ENCODE assay signal across 8 cellular contexts in genomic region chr5:124628721-124629596, GRCh38.
DNase-seq lines count a peak whose midpoint lies in the region; ATAC-seq and TF ChIP-seq lines count a peak whose summit lies in the region.

No MANE protein-coding gene starts in this region.

- H3K4me1 Mint-ChIP-seq in nephron progenitor cell: peaks cover 75% of the 10 kb centered on the region

- H3K36me3 ChIP-seq in transverse colon: no peaks in the 10 kb centered on the region

- TF ChIP-seq POLR2A in NB4 (IDR thresholded peaks at IDR 0.05; ENCODE audit: extremely low read depth, insufficient read length): no peak
- no peak for TF ChIP-seq POLR2A in transverse colon (IDR thresholded peaks at IDR 0.05)

- TF ChIP-seq CTCF in NB4 (IDR thresholded peaks at IDR 0.05; ENCODE audit: low read depth, low read length) (no peak), dorsolateral prefrontal cortex (IDR thresholded peaks at IDR 0.05 in 54 of 56, conservative IDR thresholded peaks at IDR 0.05 in 2 of 56; ENCODE audit: low read depth in 1 of 56, partially characterized antibody in 56 of 56) (no peak), nephron progenitor cell (IDR thresholded peaks at IDR 0.05) (no peak), transverse colon (IDR thresholded peaks at IDR 0.05) (no peak)

- 85% methylated on average over 16 of the region's 17 CpGs; no CpG with 5 or more reads in 1 of the 2 donors for WGBS in transverse colon (ENCODE audit: low coverage in 1 of 2), 2 donors

- intact Hi-C loops in dorsolateral prefrontal cortex (cut with DNase I): no loop called here
- intact Hi-C loops in transverse colon (cut with DNase I; ENCODE audit: low total_unique reads): no loop called here

- in situ Hi-C loops in Caki2 (cut with HindIII; ENCODE audit: low pct_unique_long_range_greater_than_20kb, low sequenced_read_pairs) (no loop called here), transverse colon (cut with MboI; ENCODE audit: low pct_ligation_motif_present in 1 of 4, low pct_unique_long_range_greater_than_20kb in 1 of 4, low sequenced_read_pairs in 3 of 4) (no loop called here)

- DNase-seq in Caki2 (ENCODE audit: low read depth) (peak; percentile 96), NB4 (ENCODE audit: low read depth) (peak; percentile 83), dorsolateral prefrontal cortex (peak in 1 of 10 donors; percentile 78), nephron progenitor cell (peak; percentile 25), activated gamma-delta T cell treated with Interleukin-2 at 50 U/mL for 16 hours (no peak), transverse colon (no peak)

- no peak overlapping the region for H3K4me3 ChIP-seq in NB4 (ENCODE audit: low read depth, low read length)
- no peak overlapping the region for H3K4me3 ChIP-seq in dorsolateral prefrontal cortex
- H3K4me3 ChIP-seq in transverse colon: no peak overlapping the region

- no peak for TF ChIP-seq EP300 in transverse colon (IDR thresholded peaks at IDR 0.05; ENCODE audit: low read depth)

- no peaks in the 10 kb centered on the region for H3K9me3 ChIP-seq in transverse colon

- H3K27me3 Mint-ChIP-seq in nephron progenitor cell (ENCODE audit: low read depth, poor library complexity): no peaks in the 10 kb centered on the region

- peak overlapping the region; percentile 31 for H3K4me3 Mint-ChIP-seq in nephron progenitor cell

- ATAC-seq in HG03280 (IDR thresholded peaks at IDR 0.05; ENCODE audit: unreplicated experiment) (no peak), HG03354 (IDR thresholded peaks at IDR 0.05; ENCODE audit: poor library complexity, severe bottlenecking, unreplicated experiment) (no peak)

- H3K27me3 ChIP-seq in dorsolateral prefrontal cortex (no peaks in the 10 kb centered on the region), transverse colon (no peaks in the 10 kb centered on the region)

- H3K27ac ChIP-seq in dorsolateral prefrontal cortex: peak overlapping the region in 46 of 59 donors; percentile 7 to 83 (median 64)
- H3K27ac ChIP-seq in transverse colon: no peak overlapping the region

- peaks cover 5% of the 10 kb centered on the region for H3K9me3 Mint-ChIP-seq in nephron progenitor cell

- peak overlapping the region; percentile 96 for H3K27ac Mint-ChIP-seq in nephron progenitor cell

- H3K36me3 Mint-ChIP-seq in nephron progenitor cell (ENCODE audit: low read depth): peaks cover 47% of the 10 kb centered on the region

- H3K4me1 ChIP-seq in transverse colon: no peaks in the 10 kb centered on the region

Comparison
In these comparisons a context has a peak if more than half of its experiments do, and no peak if none do; other contexts are left out.
1. DNase-seq: peak in Caki2 (single experiment), NB4 (single experiment) and nephron progenitor cell (single experiment); none in activated gamma-delta T cell treated with Interleukin-2 at 50 U/mL for 16 hours (single experiment) and transverse colon (single experiment).
2. H3K27ac ChIP-seq: peak in dorsolateral prefrontal cortex (46 of 59); none in transverse colon (0 of 4).